ENCODE assay signal across 1 cellular context in genomic region chr19:18203863-18204393, GRCh38.
TF ChIP-seq lines count a peak whose summit lies in the region.

TSS of gene RAB3A (minus strand) at chr19:18204042. CDS start at chr19:18202740, 1,302 bp downstream.

TF ChIP-seq in HepG2, 621 proteins besides CTCF, POLR2A, EP300 and RAD21 (continued from another document and continues in another):
- TF ChIP-seq ZNF574 (CRISPR knock-in tag; IDR thresholded peaks at IDR 0.05) (peak; percentile 19; the same call in 1 of the 2 replicates), CC2D1A (CRISPR knock-in tag; IDR thresholded peaks at IDR 0.05) (no peak), IKZF4 (CRISPR knock-in tag; IDR thresholded peaks at IDR 0.05; ENCODE audit: borderline replicate concordance, low read depth, not compliant biosample characterization) (no peak), NR1H2 (CRISPR knock-in tag; IDR thresholded peaks at IDR 0.05; ENCODE audit: borderline replicate concordance, low read depth) (no peak), ELF4 (CRISPR knock-in tag; IDR thresholded peaks at IDR 0.05; ENCODE audit: borderline replicate concordance) (no peak), SIX4 (CRISPR knock-in tag; IDR thresholded peaks at IDR 0.05) (no peak), ZBTB20 (CRISPR knock-in tag; IDR thresholded peaks at IDR 0.05; ENCODE audit: borderline replicate concordance, low read depth) (no peak), ARNT2 (CRISPR knock-in tag; IDR thresholded peaks at IDR 0.05; ENCODE audit: low read depth) (no peak), ZNF142 (CRISPR knock-in tag; IDR thresholded peaks at IDR 0.05) (no peak), NFYC (CRISPR knock-in tag; IDR thresholded peaks at IDR 0.05) (peak; percentile 100), JARID2 (CRISPR knock-in tag; IDR thresholded peaks at IDR 0.05; ENCODE audit: insufficient replicate concordance) (no peak), FOSL2 (CRISPR knock-in tag; IDR thresholded peaks at IDR 0.05) (0 out of 2 replicates have a peak, but pooled peaks have one; percentile 3), ZBTB10 (CRISPR knock-in tag; IDR thresholded peaks at IDR 0.05; ENCODE audit: borderline replicate concordance) (no peak), MAFK (conservative IDR thresholded peaks at IDR 0.05 in 1 of 2, IDR thresholded peaks at IDR 0.05 in 1 of 2; ENCODE audit: low read length in 2 of 2) (no peak), GATAD1 (CRISPR knock-in tag; IDR thresholded peaks at IDR 0.05) (no peak), ZNF768 (CRISPR knock-in tag; IDR thresholded peaks at IDR 0.05) (no peak), AGO2 (optimal IDR thresholded peaks at IDR 0.05; ENCODE audit: low read depth, low read length) (no peak), ZNF317 (CRISPR knock-in tag; IDR thresholded peaks at IDR 0.05) (peak; percentile 61; the same call in 1 of the 2 replicates), SMAD1 (CRISPR knock-in tag; IDR thresholded peaks at IDR 0.05; ENCODE audit: borderline replicate concordance, low read depth) (no peak), CSRNP1 (CRISPR knock-in tag; IDR thresholded peaks at IDR 0.05) (peak; percentile 73; the same call in 1 of the 2 replicates), ZBTB8A (CRISPR knock-in tag; IDR thresholded peaks at IDR 0.05; ENCODE audit: borderline replicate concordance, low read depth) (no peak), DMTF1 (CRISPR knock-in tag; IDR thresholded peaks at IDR 0.05) (no peak), ZNF567 (CRISPR knock-in tag; IDR thresholded peaks at IDR 0.05; ENCODE audit: borderline replicate concordance) (no peak), SP1 (IDR thresholded peaks at IDR 0.05) (peak; percentile 77; the same call in 1 of the 2 replicates), SP1 (CRISPR knock-in tag; IDR thresholded peaks at IDR 0.05) (peak; percentile 89), MNT (IDR thresholded peaks at IDR 0.05) (peak; percentile 45; the same call in 1 of the 2 replicates), HNRNPLL (IDR thresholded peaks at IDR 0.05; ENCODE audit: low read depth, low read length, poor library complexity, severe bottlenecking) (peak; percentile 85), CBFB (CRISPR knock-in tag; IDR thresholded peaks at IDR 0.05) (no peak), DPF2 (CRISPR knock-in tag; IDR thresholded peaks at IDR 0.05; ENCODE audit: borderline replicate concordance, low read depth) (no peak), SP4 (CRISPR knock-in tag; IDR thresholded peaks at IDR 0.05) (peak; percentile 100), ATF6 (CRISPR knock-in tag; conservative IDR thresholded peaks at IDR 0.05) (no peak), SMARCE1 (IDR thresholded peaks at IDR 0.05; ENCODE audit: borderline replicate concordance) (no peak), RFXANK (CRISPR knock-in tag; IDR thresholded peaks at IDR 0.05) (no peak), HDAC6 (IDR thresholded peaks at IDR 0.05; ENCODE audit: low read depth, low read length) (no peak), NCOA2 (CRISPR knock-in tag; IDR thresholded peaks at IDR 0.05) (no peak), ZNF772 (CRISPR knock-in tag; IDR thresholded peaks at IDR 0.05) (peak; percentile 58; the same call in 1 of the 2 replicates), IRF9 (CRISPR knock-in tag; IDR thresholded peaks at IDR 0.05; ENCODE audit: borderline replicate concordance) (0 out of 2 replicates have a peak, but pooled peaks have one; percentile 11), ARNT (IDR thresholded peaks at IDR 0.05) (no peak), RXRB (CRISPR knock-in tag; IDR thresholded peaks at IDR 0.05; ENCODE audit: borderline replicate concordance) (no peak), ZNF430 (CRISPR knock-in tag; IDR thresholded peaks at IDR 0.05) (no peak)
